1 cellular context compared by ENCODE assay signal in genomic region chr13:67620665-67621064, GRCh38.
TF ChIP-seq lines count a peak whose summit lies in the region.

No MANE protein-coding gene starts in this region.

TF ChIP-seq in SK-N-SH, 30 proteins besides CTCF, POLR2A, EP300 and RAD21 (continued from another document):
- no peak for TF ChIP-seq JUND (IDR thresholded peaks at IDR 0.05)
